In the genomic region with DNA sequence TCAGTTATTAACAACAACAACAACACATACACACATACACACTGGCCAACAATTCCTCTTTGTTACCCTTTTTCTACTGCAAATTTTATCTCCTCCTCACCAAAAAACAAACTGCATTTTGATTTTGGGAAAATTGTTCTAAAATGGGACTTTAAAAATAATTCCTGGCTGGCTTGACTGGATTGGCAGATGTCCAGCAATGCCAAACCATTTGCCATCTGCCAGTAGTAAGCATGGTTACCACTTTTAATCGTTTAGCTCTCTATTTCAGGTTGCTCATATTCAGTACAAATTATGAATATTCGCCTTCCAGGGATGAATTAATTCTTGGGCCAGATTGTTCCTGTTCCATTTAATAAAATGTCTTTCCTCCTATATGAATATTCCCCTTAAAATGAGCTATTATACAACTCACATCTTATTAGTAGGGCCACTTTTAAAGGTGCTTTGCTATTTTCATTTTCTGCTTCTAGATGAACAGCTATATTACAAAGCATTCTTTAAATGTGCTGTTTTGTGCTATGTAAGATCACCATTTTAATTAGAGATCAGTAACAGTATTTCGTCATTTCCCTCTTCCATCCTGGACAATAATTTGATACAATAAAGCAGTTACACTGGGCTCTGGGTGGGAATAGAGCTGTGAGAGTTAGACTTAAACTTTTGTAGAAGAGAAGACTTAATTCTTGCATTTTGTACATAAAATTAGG, we compare ENCODE assay signal across 9 cellular contexts. TPM values are rescaled to one million over a fixed set of nuclear protein-coding genes. Genes with fewer than 3 reads are reported as not detected.
DNase-seq lines count a peak whose midpoint lies in the region; ATAC-seq, FAIRE-seq and TF ChIP-seq lines count a peak whose summit lies in the region.
"Had no signal": no experiment of that assay in that cellular context is flagged by ENCODE, and none has a peak within 500 bp of the region (broad histone marks: within the 10 kb centered on the region; RNA-seq: fewer than 3 reads in every experiment).

No MANE protein-coding gene starts in this region.

- H3K27me3 ChIP-seq in astrocyte (ENCODE audit: insufficient read depth, low read length) (no peaks in the 10 kb centered on the region), lower lobe of right lung (ENCODE audit: low read depth) (no peaks in the 10 kb centered on the region), upper lobe of right lung (no peaks in the 10 kb centered on the region)

- H3K9me3 ChIP-seq in astrocyte (ENCODE audit: insufficient read depth, low read depth, low read length) (no peaks in the 10 kb centered on the region), lower lobe of right lung (no peaks in the 10 kb centered on the region), upper lobe of right lung (no peaks in the 10 kb centered on the region)

- H3K27me3 Mint-ChIP-seq in activated naive CD4-positive, alpha-beta T cell treated with anti-CD3 and anti-CD28 coated beads, Interleukin-2, amount 50 U/mL, for 24 hours = no peaks in the 10 kb centered on the region
- no peaks in the 10 kb centered on the region for H3K27me3 Mint-ChIP-seq in astrocyte (ENCODE audit: low read depth, unreplicated experiment)

- peak overlapping the region; percentile 79 for H3K4me3 Mint-ChIP-seq in activated naive CD4-positive, alpha-beta T cell treated with anti-CD3 and anti-CD28 coated beads, Interleukin-2, amount 50 U/mL, for 24 hours
- H3K4me3 Mint-ChIP-seq in astrocyte (ENCODE audit: unreplicated experiment) = no peak overlapping the region

- peak overlapping the region; percentile 30 for H3K4me2 ChIP-seq in astrocyte (ENCODE audit: low read length)

- no peak overlapping the region for H3K9ac ChIP-seq in astrocyte (ENCODE audit: low read length)

- H3K4me1 ChIP-seq in astrocyte (ENCODE audit: insufficient read depth, low read length) = no peaks in the 10 kb centered on the region
- H3K4me1 ChIP-seq in lower lobe of right lung = peaks cover 39% of the 10 kb centered on the region
- H3K4me1 ChIP-seq in upper lobe of right lung = peaks cover 23% of the 10 kb centered on the region

- H3K27ac ChIP-seq in astrocyte (ENCODE audit: low read depth, low read length) (no peak overlapping the region), lower lobe of right lung (peak overlapping the region; percentile 63), upper lobe of right lung (peak overlapping the region; percentile 65)

- no peaks in the 10 kb centered on the region for H4K20me1 ChIP-seq in astrocyte (ENCODE audit: insufficient read depth, low read length)

- H3K36me3 Mint-ChIP-seq in activated naive CD4-positive, alpha-beta T cell treated with anti-CD3 and anti-CD28 coated beads, Interleukin-2, amount 50 U/mL, for 24 hours = peaks cover 2% of the 10 kb centered on the region
- H3K36me3 Mint-ChIP-seq in astrocyte (ENCODE audit: low read depth, unreplicated experiment) = no peaks in the 10 kb centered on the region

- peak overlapping the region; percentile 90 for H3K27ac Mint-ChIP-seq in activated naive CD4-positive, alpha-beta T cell treated with anti-CD3 and anti-CD28 coated beads, Interleukin-2, amount 50 U/mL, for 24 hours
- H3K27ac Mint-ChIP-seq in astrocyte (ENCODE audit: unreplicated experiment) = no peak overlapping the region

- ATAC-seq in lower lobe of right lung (peak in 1 of 2 donors; percentile 29), upper lobe of right lung (no peak), GM21737 (IDR thresholded peaks at IDR 0.05; ENCODE audit: unreplicated experiment) (no peak), GM21825 (IDR thresholded peaks at IDR 0.05; ENCODE audit: unreplicated experiment) (no peak), HG03354 (IDR thresholded peaks at IDR 0.05; ENCODE audit: poor library complexity, severe bottlenecking, unreplicated experiment) (no peak)

- no peaks in the 10 kb centered on the region for H3K79me2 ChIP-seq in astrocyte (ENCODE audit: insufficient read depth, low read length)

- DNase-seq in activated naive CD4-positive, alpha-beta T cell treated with Interleukin-2 at 50 U/mL for 16 hours = no peak
- DNase-seq in astrocyte (ENCODE audit: low read depth) (no peak), lower lobe of right lung (no peak), upper lobe of right lung (no peak)
- DNase-seq: activated CD8-positive, alpha-beta memory T cell treated with anti-CD3 and anti-CD28 coated beads, Interleukin-2, amount 50 U/mL, for 48 hours had no signal

- no peak for FAIRE-seq in astrocyte (lab: Jason Lieb, UNC)

- H2AFZ ChIP-seq in astrocyte (ENCODE audit: low read depth, low read length) = no peak overlapping the region

- no peaks in the 10 kb centered on the region for H3K36me3 ChIP-seq in astrocyte (ENCODE audit: insufficient read depth, low read length)
- H3K36me3 ChIP-seq in lower lobe of right lung = no peaks in the 10 kb centered on the region
- H3K36me3 ChIP-seq in upper lobe of right lung = no peaks in the 10 kb centered on the region

- no peaks in the 10 kb centered on the region for H3K9me3 Mint-ChIP-seq in activated naive CD4-positive, alpha-beta T cell treated with anti-CD3 and anti-CD28 coated beads, Interleukin-2, amount 50 U/mL, for 24 hours
- H3K9me3 Mint-ChIP-seq in astrocyte (ENCODE audit: unreplicated experiment) = no peaks in the 10 kb centered on the region

- no peak for TF ChIP-seq CTCF in astrocyte (IDR thresholded peaks at IDR 0.05; ENCODE audit: insufficient read depth, low read depth, low read length)
- TF ChIP-seq CTCF in lower lobe of right lung (IDR thresholded peaks at IDR 0.05) = no peak
- no peak for TF ChIP-seq CTCF in upper lobe of right lung (IDR thresholded peaks at IDR 0.05)

- intact Hi-C loops in lower lobe of right lung (cut with DNase I) = no loop called here
- intact Hi-C loops in upper lobe of right lung (cut with DNase I) = loop anchor here (5.0 kb wide), 1 partner anchor 127 kb away; no protein-coding TSS in a partner anchor

- no peak overlapping the region for H3K4me3 ChIP-seq in astrocyte (ENCODE audit: insufficient read depth, low read depth, low read length)
- peak overlapping the region; percentile 34 for H3K4me3 ChIP-seq in lower lobe of right lung
- peak overlapping the region; percentile 33 for H3K4me3 ChIP-seq in upper lobe of right lung

- H3K4me1 Mint-ChIP-seq in activated naive CD4-positive, alpha-beta T cell treated with anti-CD3 and anti-CD28 coated beads, Interleukin-2, amount 50 U/mL, for 24 hours = peaks cover 61% of the 10 kb centered on the region
- peaks cover 12% of the 10 kb centered on the region for H3K4me1 Mint-ChIP-seq in astrocyte (ENCODE audit: low read depth, unreplicated experiment)

RNA-seq across cellular contexts. Expression of gene SMNDC1, which starts 35.6 kb away (rescaled TPM):
- total RNA-seq in astrocyte = 40.8 and 46.7 TPM in 2 replicates
- 31.5 TPM for total RNA-seq in lower lobe of right lung
- total RNA-seq in upper lobe of right lung = 35.8 TPM
